Comparison of ENCODE assay signal across 10 cellular contexts in genomic region chr4:152678841-152679240, GRCh38. TPM values are rescaled to one million over a fixed set of nuclear protein-coding genes. Genes with fewer than 3 reads are reported as not detected.
DNase-seq lines count a peak whose midpoint lies in the region; ATAC-seq lines count a peak whose summit lies in the region.
"Had no signal": no experiment of that assay in that cellular context is flagged by ENCODE, and none has a peak within 500 bp of the region (broad histone marks: within the 10 kb centered on the region; RNA-seq: fewer than 3 reads in every experiment).

No MANE protein-coding gene starts in this region.

- H3K9me3 ChIP-seq in mucosa of stomach (ENCODE audit: control insufficient read depth, low read length): no peaks in the 10 kb centered on the region
- H3K9me3 ChIP-seq: right atrium auricular region had no signal

- peak; percentile 4 for DNase-seq in EL
- DNase-seq in M059J (ENCODE audit: low read depth): peak; percentile 24
- DNase-seq in astrocyte of the hippocampus (ENCODE audit: low read depth, low spot score): peak; percentile 5
- no peak for DNase-seq in cerebellar cortex (ENCODE audit: low spot score)
- DNase-seq: effector CD8-positive, alpha-beta T cell had no signal

- ATAC-seq in HG02642 (IDR thresholded peaks at IDR 0.05; ENCODE audit: poor library complexity, unreplicated experiment): no peak
- ATAC-seq in HG02623 (IDR thresholded peaks at IDR 0.05; ENCODE audit: unreplicated experiment): no peak
- ATAC-seq in GM18870 (IDR thresholded peaks at IDR 0.05; ENCODE audit: unreplicated experiment): no peak

- H3K27me3 ChIP-seq in mucosa of stomach (ENCODE audit: control insufficient read depth, insufficient read depth, low read length): no peaks in the 10 kb centered on the region
- H3K27me3 ChIP-seq: right atrium auricular region had no signal

- no peak overlapping the region for H3K9ac ChIP-seq in mucosa of stomach (ENCODE audit: low read length)

- peak overlapping the region; percentile 62 for H3K4me3 ChIP-seq in mucosa of stomach (ENCODE audit: low read length)

- H3K36me3 ChIP-seq in mucosa of stomach (ENCODE audit: control insufficient read depth, insufficient read depth, low read length): no peaks in the 10 kb centered on the region
- H3K36me3 ChIP-seq: right atrium auricular region had no signal

- peaks cover 34% of the 10 kb centered on the region for H3K4me1 ChIP-seq in mucosa of stomach (ENCODE audit: control insufficient read depth, insufficient read depth, low read length)

RNA-seq across cellular contexts. Expression of gene TMEM154, which starts 1.0 kb away (rescaled TPM):
- total RNA-seq in M059J (2014; rRNA removed; shearing (Covaris generic)): 8.1 and 11.0 TPM in 2 replicates
